Comparison of ENCODE assay signal across 1 cellular context in the genomic region with DNA sequence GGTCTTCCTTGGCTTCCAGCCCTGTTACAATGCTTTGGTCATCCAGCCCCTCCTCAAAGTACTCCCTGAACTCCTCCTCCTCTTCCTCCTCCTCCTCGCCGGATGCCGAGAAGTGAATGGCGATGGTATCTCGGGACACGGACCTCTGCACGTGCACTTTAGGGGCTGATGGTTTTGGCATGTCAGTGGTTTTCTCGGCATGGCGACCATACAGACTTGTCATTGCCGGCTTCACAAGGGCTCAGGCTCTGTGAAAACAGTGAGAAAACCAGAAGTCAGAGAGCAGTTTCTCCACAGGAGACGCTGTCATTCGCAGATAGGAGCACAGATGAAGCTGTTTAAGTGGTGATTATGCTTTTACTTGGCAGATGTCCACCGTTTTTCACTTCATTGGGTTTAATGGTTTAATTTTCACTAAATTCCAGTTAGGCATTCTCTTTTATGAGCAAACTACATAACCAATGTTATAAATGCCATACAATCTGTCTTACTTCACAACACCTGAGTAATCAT.
TF ChIP-seq lines count a peak whose summit lies in the region.

No MANE protein-coding gene starts in this region.

TF ChIP-seq in K562, 482 proteins besides CTCF, POLR2A, EP300 and RAD21 (continued from another document):
- TF ChIP-seq, protein P1, sequence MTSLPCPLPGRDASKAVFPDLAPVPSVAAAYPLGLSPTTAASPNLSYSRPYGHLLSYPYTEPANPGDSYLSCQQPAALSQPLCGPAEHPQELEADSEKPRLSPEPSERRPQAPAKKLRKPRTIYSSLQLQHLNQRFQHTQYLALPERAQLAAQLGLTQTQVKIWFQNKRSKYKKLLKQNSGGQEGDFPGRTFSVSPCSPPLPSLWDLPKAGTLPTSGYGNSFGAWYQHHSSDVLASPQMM (CRISPR knock-in tag; IDR thresholded peaks at IDR 0.05), result no peak
- no peak for TF ChIP-seq ZZZ3 (IDR thresholded peaks at IDR 0.05)
- peak; percentile 80 for TF ChIP-seq GATA2 (CRISPR knock-in tag; IDR thresholded peaks at IDR 0.05)
- TF ChIP-seq, protein P2, sequence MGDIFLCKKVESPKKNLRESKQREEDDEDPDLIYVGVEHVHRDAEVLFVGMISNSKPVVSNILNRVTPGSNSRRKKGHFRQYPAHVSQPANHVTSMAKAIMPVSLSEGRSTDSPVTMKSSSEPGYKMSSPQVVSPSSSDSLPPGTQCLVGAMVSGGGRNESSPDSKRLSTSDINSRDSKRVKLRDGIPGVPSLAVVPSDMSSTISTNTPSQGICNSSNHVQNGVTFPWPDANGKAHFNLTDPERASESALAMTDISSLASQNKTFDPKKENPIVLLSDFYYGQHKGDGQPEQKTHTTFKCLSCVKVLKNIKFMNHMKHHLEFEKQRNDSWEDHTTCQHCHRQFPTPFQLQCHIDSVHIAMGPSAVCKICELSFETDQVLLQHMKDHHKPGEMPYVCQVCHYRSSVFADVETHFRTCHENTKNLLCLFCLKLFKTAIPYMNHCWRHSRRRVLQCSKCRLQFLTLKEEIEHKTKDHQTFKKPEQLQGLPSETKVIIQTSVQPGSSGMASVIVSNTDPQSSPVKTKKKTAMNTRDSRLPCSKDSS (IDR thresholded peaks at IDR 0.05; ENCODE audit: low read depth, partially characterized antibody), result no peak
- TF ChIP-seq C11orf30 (IDR thresholded peaks at IDR 0.05; ENCODE audit: low read depth), result no peak
- no peak for TF ChIP-seq ZSCAN29 (IDR thresholded peaks at IDR 0.05)
- peak; percentile 80 for TF ChIP-seq MTA2 (IDR thresholded peaks at IDR 0.05; ENCODE audit: low read depth)
- no peak for TF ChIP-seq EGR1 (conservative IDR thresholded peaks at IDR 0.05)
- no peak for TF ChIP-seq NFYB (IDR thresholded peaks at IDR 0.05; ENCODE audit: extremely low read depth, insufficient read length)
- no peak for TF ChIP-seq BRD9 (IDR thresholded peaks at IDR 0.05; ENCODE audit: low read depth, partially characterized antibody)
- TF ChIP-seq, protein P3, sequence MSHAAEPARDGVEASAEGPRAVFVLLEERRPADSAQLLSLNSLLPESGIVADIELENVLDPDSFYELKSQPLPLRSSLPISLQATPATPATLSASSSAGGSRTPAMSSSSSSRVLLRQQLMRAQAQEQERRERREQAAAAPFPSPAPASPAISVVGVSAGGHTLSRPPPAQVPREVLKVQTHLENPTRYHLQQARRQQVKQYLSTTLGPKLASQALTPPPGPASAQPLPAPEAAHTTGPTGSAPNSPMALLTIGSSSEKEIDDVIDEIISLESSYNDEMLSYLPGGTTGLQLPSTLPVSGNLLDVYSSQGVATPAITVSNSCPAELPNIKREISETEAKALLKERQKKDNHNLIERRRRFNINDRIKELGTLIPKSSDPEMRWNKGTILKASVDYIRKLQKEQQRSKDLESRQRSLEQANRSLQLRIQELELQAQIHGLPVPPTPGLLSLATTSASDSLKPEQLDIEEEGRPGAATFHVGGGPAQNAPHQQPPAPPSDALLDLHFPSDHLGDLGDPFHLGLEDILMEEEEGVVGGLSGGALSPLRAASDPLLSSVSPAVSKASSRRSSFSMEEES (CRISPR knock-in tag; IDR thresholded peaks at IDR 0.05), result no peak
- TF ChIP-seq, protein P4, sequence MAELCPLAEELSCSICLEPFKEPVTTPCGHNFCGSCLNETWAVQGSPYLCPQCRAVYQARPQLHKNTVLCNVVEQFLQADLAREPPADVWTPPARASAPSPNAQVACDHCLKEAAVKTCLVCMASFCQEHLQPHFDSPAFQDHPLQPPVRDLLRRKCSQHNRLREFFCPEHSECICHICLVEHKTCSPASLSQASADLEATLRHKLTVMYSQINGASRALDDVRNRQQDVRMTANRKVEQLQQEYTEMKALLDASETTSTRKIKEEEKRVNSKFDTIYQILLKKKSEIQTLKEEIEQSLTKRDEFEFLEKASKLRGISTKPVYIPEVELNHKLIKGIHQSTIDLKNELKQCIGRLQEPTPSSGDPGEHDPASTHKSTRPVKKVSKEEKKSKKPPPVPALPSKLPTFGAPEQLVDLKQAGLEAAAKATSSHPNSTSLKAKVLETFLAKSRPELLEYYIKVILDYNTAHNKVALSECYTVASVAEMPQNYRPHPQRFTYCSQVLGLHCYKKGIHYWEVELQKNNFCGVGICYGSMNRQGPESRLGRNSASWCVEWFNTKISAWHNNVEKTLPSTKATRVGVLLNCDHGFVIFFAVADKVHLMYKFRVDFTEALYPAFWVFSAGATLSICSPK (IDR thresholded peaks at IDR 0.05; ENCODE audit: borderline replicate concordance), result no peak
- no peak for TF ChIP-seq ZFP1 (CRISPR knock-in tag; IDR thresholded peaks at IDR 0.05)
- TF ChIP-seq NR1H2 (CRISPR knock-in tag; IDR thresholded peaks at IDR 0.05), result no peak
- 0 out of 4 replicates have a peak, but pooled peaks of 1 of the 2 experiments have one; percentile 45 for TF ChIP-seq MAZ (CRISPR knock-in tag; conservative IDR thresholded peaks at IDR 0.05 in 1 of 2, IDR thresholded peaks at IDR 0.05 in 1 of 2)
- no peak for TF ChIP-seq FOXK1 (CRISPR knock-in tag; IDR thresholded peaks at IDR 0.05; ENCODE audit: borderline replicate concordance)
- TF ChIP-seq BRCA1 (IDR thresholded peaks at IDR 0.05), result no peak
- no peak for TF ChIP-seq BRCA1 (CRISPR knock-in tag; IDR thresholded peaks at IDR 0.05)
- 0 out of 2 replicates have a peak, but pooled peaks have one; percentile 15 for TF ChIP-seq MXI1 (IDR thresholded peaks at IDR 0.05; ENCODE audit: low read depth, low read length)
- TF ChIP-seq, protein P5, sequence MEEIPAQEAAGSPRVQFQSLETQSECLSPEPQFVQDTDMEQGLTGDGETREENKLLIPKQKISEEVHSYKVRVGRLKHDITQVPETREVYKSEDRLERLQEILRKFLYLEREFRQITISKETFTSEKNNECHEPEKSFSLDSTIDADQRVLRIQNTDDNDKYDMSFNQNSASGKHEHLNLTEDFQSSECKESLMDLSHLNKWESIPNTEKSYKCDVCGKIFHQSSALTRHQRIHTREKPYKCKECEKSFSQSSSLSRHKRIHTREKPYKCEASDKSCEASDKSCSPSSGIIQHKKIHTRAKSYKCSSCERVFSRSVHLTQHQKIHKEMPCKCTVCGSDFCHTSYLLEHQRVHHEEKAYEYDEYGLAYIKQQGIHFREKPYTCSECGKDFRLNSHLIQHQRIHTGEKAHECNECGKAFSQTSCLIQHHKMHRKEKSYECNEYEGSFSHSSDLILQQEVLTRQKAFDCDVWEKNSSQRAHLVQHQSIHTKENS (CRISPR knock-in tag; IDR thresholded peaks at IDR 0.05), result no peak
- TF ChIP-seq, protein P6, sequence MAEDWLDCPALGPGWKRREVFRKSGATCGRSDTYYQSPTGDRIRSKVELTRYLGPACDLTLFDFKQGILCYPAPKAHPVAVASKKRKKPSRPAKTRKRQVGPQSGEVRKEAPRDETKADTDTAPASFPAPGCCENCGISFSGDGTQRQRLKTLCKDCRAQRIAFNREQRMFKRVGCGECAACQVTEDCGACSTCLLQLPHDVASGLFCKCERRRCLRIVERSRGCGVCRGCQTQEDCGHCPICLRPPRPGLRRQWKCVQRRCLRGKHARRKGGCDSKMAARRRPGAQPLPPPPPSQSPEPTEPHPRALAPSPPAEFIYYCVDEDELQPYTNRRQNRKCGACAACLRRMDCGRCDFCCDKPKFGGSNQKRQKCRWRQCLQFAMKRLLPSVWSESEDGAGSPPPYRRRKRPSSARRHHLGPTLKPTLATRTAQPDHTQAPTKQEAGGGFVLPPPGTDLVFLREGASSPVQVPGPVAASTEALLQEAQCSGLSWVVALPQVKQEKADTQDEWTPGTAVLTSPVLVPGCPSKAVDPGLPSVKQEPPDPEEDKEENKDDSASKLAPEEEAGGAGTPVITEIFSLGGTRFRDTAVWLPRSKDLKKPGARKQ (CRISPR knock-in tag; IDR thresholded peaks at IDR 0.05), result no peak
- no peak for TF ChIP-seq HNRNPLL (IDR thresholded peaks at IDR 0.05; ENCODE audit: low read depth, low read length, poor library complexity, severe bottlenecking)
- no peak for TF ChIP-seq CHD1 (IDR thresholded peaks at IDR 0.05; ENCODE audit: low read length)
- TF ChIP-seq, protein P7, sequence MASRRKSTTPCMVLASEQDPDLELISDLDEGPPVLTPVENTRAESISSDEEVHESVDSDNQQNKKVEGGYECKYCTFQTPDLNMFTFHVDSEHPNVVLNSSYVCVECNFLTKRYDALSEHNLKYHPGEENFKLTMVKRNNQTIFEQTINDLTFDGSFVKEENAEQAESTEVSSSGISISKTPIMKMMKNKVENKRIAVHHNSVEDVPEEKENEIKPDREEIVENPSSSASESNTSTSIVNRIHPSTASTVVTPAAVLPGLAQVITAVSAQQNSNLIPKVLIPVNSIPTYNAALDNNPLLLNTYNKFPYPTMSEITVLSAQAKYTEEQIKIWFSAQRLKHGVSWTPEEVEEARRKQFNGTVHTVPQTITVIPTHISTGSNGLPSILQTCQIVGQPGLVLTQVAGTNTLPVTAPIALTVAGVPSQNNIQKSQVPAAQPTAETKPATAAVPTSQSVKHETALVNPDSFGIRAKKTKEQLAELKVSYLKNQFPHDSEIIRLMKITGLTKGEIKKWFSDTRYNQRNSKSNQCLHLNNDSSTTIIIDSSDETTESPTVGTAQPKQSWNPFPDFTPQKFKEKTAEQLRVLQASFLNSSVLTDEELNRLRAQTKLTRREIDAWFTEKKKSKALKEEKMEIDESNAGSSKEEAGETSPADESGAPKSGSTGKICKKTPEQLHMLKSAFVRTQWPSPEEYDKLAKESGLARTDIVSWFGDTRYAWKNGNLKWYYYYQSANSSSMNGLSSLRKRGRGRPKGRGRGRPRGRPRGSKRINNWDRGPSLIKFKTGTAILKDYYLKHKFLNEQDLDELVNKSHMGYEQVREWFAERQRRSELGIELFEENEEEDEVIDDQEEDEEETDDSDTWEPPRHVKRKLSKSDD (conservative IDR thresholded peaks at IDR 0.05; ENCODE audit: low read length), result no peak
- no peak for TF ChIP-seq XRCC5 (IDR thresholded peaks at IDR 0.05; ENCODE audit: low read depth, low read length)
- no peak for TF ChIP-seq KLF1 (tag; IDR thresholded peaks at IDR 0.05)
- TF ChIP-seq RCOR1 (IDR thresholded peaks at IDR 0.05; ENCODE audit: borderline replicate concordance in 1 of 2, low read depth in 2 of 2, low read length in 2 of 2), result peak in 1 of 2 experiments; percentile 72; a peak in 2 of 4 replicates
- no peak for TF ChIP-seq ZNF696 (CRISPR knock-in tag; conservative IDR thresholded peaks at IDR 0.05)
- no peak for TF ChIP-seq ZNF134 (CRISPR knock-in tag; conservative IDR thresholded peaks at IDR 0.05)
- no peak for TF ChIP-seq RBM14 (IDR thresholded peaks at IDR 0.05; ENCODE audit: borderline replicate concordance, insufficient read depth, low read depth, low read length)
- peak; percentile 81 for TF ChIP-seq L3MBTL2 (IDR thresholded peaks at IDR 0.05)
- no peak for TF ChIP-seq KAT8 (IDR thresholded peaks at IDR 0.05; ENCODE audit: low read depth)
